Comparison of ENCODE assay signal across 9 cellular contexts in the genomic region with DNA sequence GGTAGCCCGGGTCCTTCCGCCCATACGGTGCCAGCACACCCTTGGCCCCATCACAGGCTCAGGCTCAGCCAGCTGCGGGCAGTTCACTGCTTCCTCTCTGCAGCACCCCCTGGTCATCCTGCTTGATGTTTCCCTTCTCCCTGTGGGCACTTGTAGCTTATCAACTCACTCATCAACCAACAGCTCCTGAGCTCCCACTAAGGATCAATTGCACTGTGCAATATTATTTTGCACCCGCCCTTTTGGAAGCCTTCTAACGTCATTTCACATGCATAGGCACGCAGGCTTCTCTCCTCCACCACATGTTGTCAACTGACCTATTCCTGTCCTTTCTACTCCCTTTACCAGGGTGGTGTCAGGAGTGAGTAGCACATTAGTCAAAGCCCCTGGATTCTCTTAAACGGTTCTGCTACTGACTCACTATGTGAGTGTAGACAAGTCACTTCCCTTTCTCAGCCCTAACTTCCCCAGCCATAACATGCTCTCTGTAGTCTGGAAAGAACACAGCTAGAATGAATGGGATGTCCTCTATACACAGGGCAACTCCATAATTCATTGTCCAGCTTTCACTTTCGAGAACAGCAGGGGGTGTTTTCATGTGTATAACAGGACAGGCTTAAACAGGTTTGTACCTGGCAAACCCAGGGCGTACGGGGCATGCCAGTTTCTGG. TPM values are rescaled to one million over a fixed set of nuclear protein-coding genes. Genes with fewer than 3 reads are reported as not detected.
DNase-seq lines count a peak whose midpoint lies in the region; ATAC-seq and TF ChIP-seq lines count a peak whose summit lies in the region.
"Had no signal": no experiment of that assay in that cellular context is flagged by ENCODE, and none has a peak within 500 bp of the region (broad histone marks: within the 10 kb centered on the region; RNA-seq: fewer than 3 reads in every experiment).

No MANE protein-coding gene starts in this region.

- no peak for TF ChIP-seq CTCF in coronary artery (IDR thresholded peaks at IDR 0.05)

- peaks cover 0 to 14% (median 5%) of the 10 kb centered on the region in 4 donors for H3K4me1 Mint-ChIP-seq in naive thymus-derived CD8-positive, alpha-beta T cell

- no peaks in the 10 kb centered on the region for H3K36me3 Mint-ChIP-seq in naive thymus-derived CD8-positive, alpha-beta T cell
- H3K36me3 Mint-ChIP-seq: T-cell had no signal

- H3K27ac ChIP-seq in skeletal muscle tissue (ENCODE audit: low read depth, low read length): peak overlapping the region; percentile 44
- H3K27ac ChIP-seq in coronary artery: peak overlapping the region in 1 of 2 donors; percentile 51

- peak overlapping the region in 2 of 10 donors; percentile 0 to 9 for H3K27ac Mint-ChIP-seq in naive thymus-derived CD8-positive, alpha-beta T cell
- H3K27ac Mint-ChIP-seq: T-cell had no signal

- ATAC-seq in naive thymus-derived CD8-positive, alpha-beta T cell: no peak

- POLR2A ChIA-PET in HEK293T (lab: Yijun Ruan, JAX): interaction anchor here (1.4 to 2.1 kb wide), 3 partner anchors 46 to 63 kb away, joined by 3 to 15 read pairs (median 4); a partner anchor contains a TSS
- POLR2A ChIA-PET in naive thymus-derived CD8-positive, alpha-beta T cell (lab: Charles Lee): interaction anchor here (0.5 kb wide), 1 partner anchor 65 kb away, joined by 5 read pairs; no protein-coding TSS in a partner anchor

- H3K4me1 ChIP-seq in skeletal muscle tissue (ENCODE audit: control insufficient read depth in 3 of 3, insufficient read depth in 3 of 3, low read length in 3 of 3): peaks cover 14 to 18% (median 15%) of the 10 kb centered on the region in 3 donors

- no peaks in the 10 kb centered on the region for H3K36me3 ChIP-seq in skeletal muscle tissue (ENCODE audit: control insufficient read depth in 3 of 3, insufficient read depth in 3 of 3, low read length in 3 of 3)

- DNase-seq in EH (ENCODE audit: low read depth) (peak; percentile 95), HEK293T (ENCODE audit: extremely low spot score) (no peak), SW 1271 (lab: John Stamatoyannopoulos, UW) (peak; percentile 86 to 90), foreskin melanocyte (peak; percentile 30), NCI-H1105 treated with DMSO at 0.1 percent for 48 hours (lab: John Stamatoyannopoulos, UW) (no peak), coronary artery (ENCODE audit: low spot score) (no peak)
- no peak for DNase-seq in naive thymus-derived CD8-positive, alpha-beta T cell

- H3K27me3 ChIP-seq in skeletal muscle tissue (ENCODE audit: control insufficient read depth in 3 of 3, insufficient read depth in 3 of 3, low read length in 3 of 3): no peaks in the 10 kb centered on the region

- H3K9me3 Mint-ChIP-seq in naive thymus-derived CD8-positive, alpha-beta T cell: no peaks in the 10 kb centered on the region
- H3K9me3 Mint-ChIP-seq: T-cell had no signal

- H3K4me3 Mint-ChIP-seq in naive thymus-derived CD8-positive, alpha-beta T cell: no peak overlapping the region
- H3K4me3 Mint-ChIP-seq: T-cell had no signal

- no peaks in the 10 kb centered on the region for H3K27me3 Mint-ChIP-seq in naive thymus-derived CD8-positive, alpha-beta T cell
- H3K27me3 Mint-ChIP-seq: T-cell had no signal

- no peaks in the 10 kb centered on the region for H3K9me3 ChIP-seq in skeletal muscle tissue (ENCODE audit: control insufficient read depth in 3 of 3, low read length in 3 of 3)

- H3K9ac ChIP-seq in skeletal muscle tissue (ENCODE audit: low read depth in 1 of 3, low read length in 3 of 3): no peak overlapping the region

- H3K4me3 ChIP-seq in skeletal muscle tissue (ENCODE audit: low read length in 3 of 3) (no peak overlapping the region), coronary artery (no peak overlapping the region)

- CTCF ChIA-PET in HEK293T (lab: Yijun Ruan, JAX): no interaction called here

TF ChIP-seq in HEK293T, 16 proteins besides CTCF, POLR2A, EP300 and RAD21:
- TF ChIP-seq ARNT (IDR thresholded peaks at IDR 0.05) (no peak), L3MBTL2 (conservative IDR thresholded peaks at IDR 0.05) (no peak), FOXK2 (IDR thresholded peaks at IDR 0.05) (no peak), HDGF (IDR thresholded peaks at IDR 0.05; ENCODE audit: borderline replicate concordance) (no peak), SP1 (IDR thresholded peaks at IDR 0.05) (no peak), NFRKB (IDR thresholded peaks at IDR 0.05) (no peak), FOXM1 (IDR thresholded peaks at IDR 0.05; ENCODE audit: borderline replicate concordance) (no peak)
- TF ChIP-seq, protein P1, sequence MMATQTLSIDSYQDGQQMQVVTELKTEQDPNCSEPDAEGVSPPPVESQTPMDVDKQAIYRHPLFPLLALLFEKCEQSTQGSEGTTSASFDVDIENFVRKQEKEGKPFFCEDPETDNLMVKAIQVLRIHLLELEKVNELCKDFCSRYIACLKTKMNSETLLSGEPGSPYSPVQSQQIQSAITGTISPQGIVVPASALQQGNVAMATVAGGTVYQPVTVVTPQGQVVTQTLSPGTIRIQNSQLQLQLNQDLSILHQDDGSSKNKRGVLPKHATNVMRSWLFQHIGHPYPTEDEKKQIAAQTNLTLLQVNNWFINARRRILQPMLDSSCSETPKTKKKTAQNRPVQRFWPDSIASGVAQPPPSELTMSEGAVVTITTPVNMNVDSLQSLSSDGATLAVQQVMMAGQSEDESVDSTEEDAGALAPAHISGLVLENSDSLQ (IDR thresholded peaks at IDR 0.05): 0 out of 2 replicates have a peak, but pooled peaks have one; percentile 4

RNA-seq across cellular contexts. Expression of a gene that starts 47.1 kb away (rescaled TPM):
- total RNA-seq in skeletal muscle tissue: 83.0 TPM
- total RNA-seq in naive thymus-derived CD8-positive, alpha-beta T cell: 100 to 1,000 TPM; 165 to 183 TPM
- polyA plus RNA-seq in naive thymus-derived CD8-positive, alpha-beta T cell: 10 to 100 TPM; 25.8 to 51.0 (median 30.4) TPM

Comparison
In these comparisons a context has a peak if more than half of its experiments do, and no peak if none do; other contexts are left out.
1. DNase-seq: peak in EH (single experiment), SW 1271 (2 of 2) and foreskin melanocyte (single experiment); none in HEK293T (single experiment), naive thymus-derived CD8-positive, alpha-beta T cell (0 of 10), NCI-H1105 treated with DMSO at 0.1 percent for 48 hours (single experiment) and coronary artery (single experiment).